Comparison of ENCODE assay signal across 8 cellular contexts in the genomic region with DNA sequence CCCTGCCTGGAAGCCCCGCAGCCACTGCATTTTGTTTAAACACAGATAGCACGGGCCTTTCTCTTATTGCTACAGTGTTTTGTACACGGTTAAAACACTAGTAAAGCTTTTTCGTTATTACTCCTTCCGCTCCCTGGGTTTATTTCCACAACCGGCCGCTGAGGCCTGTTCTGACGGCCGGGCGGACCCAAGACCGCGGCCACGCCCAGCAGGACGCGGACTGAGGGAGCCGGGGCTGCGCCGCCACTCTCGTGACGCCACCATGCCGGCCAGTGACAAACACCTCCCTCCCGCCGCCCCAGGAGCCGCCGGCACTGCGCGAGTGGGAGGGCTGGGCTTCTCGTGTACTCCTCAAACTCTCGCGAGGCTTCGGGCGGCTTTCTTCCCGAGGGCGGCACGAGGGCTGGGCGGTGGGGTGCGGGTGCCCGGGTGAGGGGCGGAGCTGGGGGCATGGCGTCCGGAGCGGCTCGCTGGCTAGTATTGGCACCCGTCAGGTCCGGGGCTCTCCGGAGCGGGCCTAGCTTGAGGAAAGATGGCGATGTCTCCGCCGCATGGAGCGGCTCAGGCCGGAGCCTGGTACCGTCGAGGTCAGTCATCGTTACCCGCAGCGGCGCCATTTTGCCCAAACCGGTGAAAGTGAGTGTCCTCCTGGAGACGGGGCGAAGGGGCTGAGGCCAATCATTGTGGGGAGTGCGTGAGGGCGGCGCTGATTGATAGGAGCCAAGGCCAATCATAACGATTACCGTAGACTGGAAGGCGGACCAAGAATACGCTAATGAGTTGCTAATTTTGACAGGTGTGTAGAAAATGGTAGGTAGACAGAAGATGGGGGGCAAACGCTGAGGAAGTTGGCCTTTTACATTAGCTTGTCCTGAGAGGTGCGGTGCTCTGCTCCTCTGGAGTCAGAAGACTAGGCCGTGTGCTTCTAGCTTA. TPM values are rescaled to one million over a fixed set of nuclear protein-coding genes. Genes with fewer than 3 reads are reported as not detected.
DNase-seq lines count a peak whose midpoint lies in the region; ATAC-seq and TF ChIP-seq lines count a peak whose summit lies in the region.

A gene with protein sequence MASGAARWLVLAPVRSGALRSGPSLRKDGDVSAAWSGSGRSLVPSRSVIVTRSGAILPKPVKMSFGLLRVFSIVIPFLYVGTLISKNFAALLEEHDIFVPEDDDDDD (plus strand): TSS at position 382 of the 933 bp plus-strand sequence. CDS start 69 bp downstream, at position 451.

- ATAC-seq in GM21529 (IDR thresholded peaks at IDR 0.05; ENCODE audit: unreplicated experiment), result peak; percentile 78

- no peaks in the 10 kb centered on the region for H3K9me3 ChIP-seq in mononuclear cell (ENCODE audit: low read depth, low read length)

- H3K4me3 ChIP-seq in epithelial cell of esophagus (ENCODE audit: low read length) (peak within 1 kb of the TSS; percentile 55), mononuclear cell (ENCODE audit: low read length) (peak within 1 kb of the TSS; percentile 73)

- no peak for TF ChIP-seq CTCF in epithelial cell of esophagus (IDR thresholded peaks at IDR 0.05; ENCODE audit: insufficient read depth, low read depth, low read length, missing control alignments)

- no peaks in the 10 kb centered on the region for H3K27me3 Mint-ChIP-seq in IgD-negative memory B cell

- DNase-seq in DMS 273 treated with DMSO at 0.1 percent for 48 hours (lab: John Stamatoyannopoulos, UW), result peak; percentile 83
- peak; percentile 85 for DNase-seq in OCI-M2 (lab: John Stamatoyannopoulos, UW; ENCODE audit: unreplicated experiment)
- DNase-seq in activated T-cell treated with anti-CD3 and anti-CD28 coated beads for 4 hours, result peak; percentile 97
- peak; percentile 99 for DNase-seq in epithelial cell of esophagus (ENCODE audit: low read depth)
- DNase-seq in stimulated activated CD8-positive, alpha-beta memory T cell treated with anti-CD3 and anti-CD28 coated beads, Interleukin-4, amount 100 ng/mL, for 1 hour (ENCODE audit: low read depth in 2 of 2, low spot score in 1 of 2), result peak; percentile 97

- H3K4me3 Mint-ChIP-seq in IgD-negative memory B cell, result peak within 1 kb of the TSS; percentile 84 to 100 (median 96)

- no peaks in the 10 kb centered on the region for H3K9me3 Mint-ChIP-seq in IgD-negative memory B cell

- H3K4me1 Mint-ChIP-seq in IgD-negative memory B cell, result peaks cover 13 to 33% (median 16%) of the 10 kb centered on the region in 3 donors

- peaks cover 5% of the 10 kb centered on the region for H3K36me3 Mint-ChIP-seq in IgD-negative memory B cell

- peaks cover 39% of the 10 kb centered on the region for H3K4me1 ChIP-seq in mononuclear cell (ENCODE audit: insufficient read depth, low read length)

- H3K27ac Mint-ChIP-seq in IgD-negative memory B cell, result peak within 1 kb of the TSS; percentile 86 to 99 (median 99)

- no peaks in the 10 kb centered on the region for H3K27me3 ChIP-seq in mononuclear cell (ENCODE audit: insufficient read depth, low read length)

RNA-seq across cellular contexts. Expression of the gene that starts here (rescaled TPM):
- 248 TPM for polyA plus RNA-seq in IgD-negative memory B cell
- total RNA-seq in mononuclear cell, result 14.9 TPM

Comparison
In these comparisons a context has a peak if more than half of its experiments do, and no peak if none do; other contexts are left out.
1. Peak in every context shown above with its lines: DNase-seq, ATAC-seq and H3K4me3 ChIP-seq.